Comparison of ENCODE assay signal across 1 cellular context in the genomic region with DNA sequence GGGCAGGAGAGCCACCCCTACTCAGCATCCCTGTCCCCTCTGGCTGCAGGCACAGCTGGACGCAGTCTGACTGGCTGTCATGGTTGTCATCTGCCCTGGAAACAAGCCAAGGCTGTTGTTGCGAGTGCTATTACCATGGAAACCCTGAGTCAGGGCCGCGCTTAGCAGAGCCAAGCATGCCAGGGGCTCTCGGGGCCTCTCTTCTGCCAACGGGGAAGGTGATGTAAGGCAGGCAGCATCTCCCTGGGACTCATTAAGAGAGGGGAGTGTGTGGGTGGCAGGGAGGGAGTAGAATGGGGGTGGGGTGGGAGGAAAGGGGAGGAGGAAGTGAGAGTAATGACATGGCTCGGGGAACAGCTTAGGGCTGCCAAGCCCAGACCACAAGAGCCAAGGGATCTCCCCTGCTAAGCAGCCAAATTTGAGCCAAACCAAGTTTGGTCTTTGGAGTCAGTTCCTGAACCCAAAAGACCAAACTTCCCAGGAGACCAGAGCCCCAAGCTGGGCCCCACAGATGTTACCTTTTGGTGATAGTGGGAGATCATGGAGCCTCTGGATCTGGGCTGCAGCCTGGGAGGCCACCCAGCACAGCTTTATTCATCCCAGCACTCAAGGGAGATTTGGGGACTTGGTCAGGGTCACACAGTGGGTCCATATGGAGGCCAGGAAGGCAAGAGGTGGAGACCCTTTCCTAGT.
A peak's percentile ranks its signal among the peaks of the same experiment; 100 is the strongest.
TF ChIP-seq lines count a peak whose summit lies in the region.

No MANE protein-coding gene starts in this region.

TF ChIP-seq in HEK293, 187 proteins besides CTCF, POLR2A, EP300 and RAD21 (continued from another document):
- no peak for TF ChIP-seq ZNF529 (tag by site-specific recombination; IDR thresholded peaks at IDR 0.05; ENCODE audit: insufficient replicate concordance)
- TF ChIP-seq ZBTB48 (tag by site-specific recombination; IDR thresholded peaks at IDR 0.05) = peak; percentile 88
- no peak for TF ChIP-seq ZNF792 (tag by site-specific recombination; IDR thresholded peaks at IDR 0.05)
- no peak for TF ChIP-seq ZFP69B (tag by site-specific recombination; IDR thresholded peaks at IDR 0.05)
- no peak for TF ChIP-seq ZNF248 (tag by site-specific recombination; IDR thresholded peaks at IDR 0.05)
- peak; percentile 66 for TF ChIP-seq SP7 (tag by site-specific recombination; IDR thresholded peaks at IDR 0.05)
- TF ChIP-seq, protein P1, sequence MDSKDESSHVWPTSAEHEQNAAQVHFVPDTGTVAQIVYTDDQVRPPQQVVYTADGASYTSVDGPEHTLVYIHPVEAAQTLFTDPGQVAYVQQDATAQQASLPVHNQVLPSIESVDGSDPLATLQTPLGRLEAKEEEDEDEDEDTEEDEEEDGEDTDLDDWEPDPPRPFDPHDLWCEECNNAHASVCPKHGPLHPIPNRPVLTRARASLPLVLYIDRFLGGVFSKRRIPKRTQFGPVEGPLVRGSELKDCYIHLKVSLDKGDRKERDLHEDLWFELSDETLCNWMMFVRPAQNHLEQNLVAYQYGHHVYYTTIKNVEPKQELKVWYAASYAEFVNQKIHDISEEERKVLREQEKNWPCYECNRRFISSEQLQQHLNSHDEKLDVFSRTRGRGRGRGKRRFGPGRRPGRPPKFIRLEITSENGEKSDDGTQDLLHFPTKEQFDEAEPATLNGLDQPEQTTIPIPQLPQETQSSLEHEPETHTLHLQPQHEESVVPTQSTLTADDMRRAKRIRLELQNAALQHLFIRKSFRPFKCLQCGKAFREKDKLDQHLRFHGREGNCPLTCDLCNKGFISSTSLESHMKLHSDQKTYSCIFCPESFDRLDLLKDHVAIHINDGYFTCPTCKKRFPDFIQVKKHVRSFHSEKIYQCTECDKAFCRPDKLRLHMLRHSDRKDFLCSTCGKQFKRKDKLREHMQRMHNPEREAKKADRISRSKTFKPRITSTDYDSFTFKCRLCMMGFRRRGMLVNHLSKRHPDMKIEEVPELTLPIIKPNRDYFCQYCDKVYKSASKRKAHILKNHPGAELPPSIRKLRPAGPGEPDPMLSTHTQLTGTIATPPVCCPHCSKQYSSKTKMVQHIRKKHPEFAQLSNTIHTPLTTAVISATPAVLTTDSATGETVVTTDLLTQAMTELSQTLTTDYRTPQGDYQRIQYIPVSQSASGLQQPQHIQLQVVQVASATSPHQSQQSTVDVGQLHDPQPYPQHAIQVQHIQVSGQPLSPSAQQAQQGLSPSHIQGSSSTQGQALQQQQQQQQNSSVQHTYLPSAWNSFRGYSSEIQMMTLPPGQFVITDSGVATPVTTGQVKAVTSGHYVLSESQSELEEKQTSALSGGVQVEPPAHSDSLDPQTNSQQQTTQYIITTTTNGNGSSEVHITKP (tag by site-specific recombination; IDR thresholded peaks at IDR 0.05) = peak; percentile 85
- TF ChIP-seq ZNF701 (tag by site-specific recombination; IDR thresholded peaks at IDR 0.05) = peak; percentile 50; the same call in 1 of the 2 replicates
- TF ChIP-seq ZNF624 (tag by site-specific recombination; IDR thresholded peaks at IDR 0.05) = no peak
- 0 out of 2 replicates have a peak, but pooled peaks have one; percentile 29 for TF ChIP-seq ZEB2 (tag by site-specific recombination; IDR thresholded peaks at IDR 0.05)
- peak; percentile 83 for TF ChIP-seq ZBTB20 (tag by site-specific recombination; IDR thresholded peaks at IDR 0.05)
- TF ChIP-seq SP3 (tag by site-specific recombination; IDR thresholded peaks at IDR 0.05) = no peak
- no peak for TF ChIP-seq ZSCAN16 (tag by site-specific recombination; IDR thresholded peaks at IDR 0.05)
- peak; percentile 92 for TF ChIP-seq ZFHX2 (tag by site-specific recombination; conservative IDR thresholded peaks at IDR 0.05)
- TF ChIP-seq ZNF660 (tag by site-specific recombination; IDR thresholded peaks at IDR 0.05) = no peak
- TF ChIP-seq ZNF132 (tag by site-specific recombination; IDR thresholded peaks at IDR 0.05; ENCODE audit: borderline replicate concordance) = no peak
- TF ChIP-seq WT1 (tag by site-specific recombination; IDR thresholded peaks at IDR 0.05) = peak; percentile 91
- TF ChIP-seq, protein P2, sequence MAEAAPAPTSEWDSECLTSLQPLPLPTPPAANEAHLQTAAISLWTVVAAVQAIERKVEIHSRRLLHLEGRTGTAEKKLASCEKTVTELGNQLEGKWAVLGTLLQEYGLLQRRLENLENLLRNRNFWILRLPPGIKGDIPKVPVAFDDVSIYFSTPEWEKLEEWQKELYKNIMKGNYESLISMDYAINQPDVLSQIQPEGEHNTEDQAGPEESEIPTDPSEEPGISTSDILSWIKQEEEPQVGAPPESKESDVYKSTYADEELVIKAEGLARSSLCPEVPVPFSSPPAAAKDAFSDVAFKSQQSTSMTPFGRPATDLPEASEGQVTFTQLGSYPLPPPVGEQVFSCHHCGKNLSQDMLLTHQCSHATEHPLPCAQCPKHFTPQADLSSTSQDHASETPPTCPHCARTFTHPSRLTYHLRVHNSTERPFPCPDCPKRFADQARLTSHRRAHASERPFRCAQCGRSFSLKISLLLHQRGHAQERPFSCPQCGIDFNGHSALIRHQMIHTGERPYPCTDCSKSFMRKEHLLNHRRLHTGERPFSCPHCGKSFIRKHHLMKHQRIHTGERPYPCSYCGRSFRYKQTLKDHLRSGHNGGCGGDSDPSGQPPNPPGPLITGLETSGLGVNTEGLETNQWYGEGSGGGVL (tag by site-specific recombination; IDR thresholded peaks at IDR 0.05) = peak; percentile 98
- TF ChIP-seq, protein P3, sequence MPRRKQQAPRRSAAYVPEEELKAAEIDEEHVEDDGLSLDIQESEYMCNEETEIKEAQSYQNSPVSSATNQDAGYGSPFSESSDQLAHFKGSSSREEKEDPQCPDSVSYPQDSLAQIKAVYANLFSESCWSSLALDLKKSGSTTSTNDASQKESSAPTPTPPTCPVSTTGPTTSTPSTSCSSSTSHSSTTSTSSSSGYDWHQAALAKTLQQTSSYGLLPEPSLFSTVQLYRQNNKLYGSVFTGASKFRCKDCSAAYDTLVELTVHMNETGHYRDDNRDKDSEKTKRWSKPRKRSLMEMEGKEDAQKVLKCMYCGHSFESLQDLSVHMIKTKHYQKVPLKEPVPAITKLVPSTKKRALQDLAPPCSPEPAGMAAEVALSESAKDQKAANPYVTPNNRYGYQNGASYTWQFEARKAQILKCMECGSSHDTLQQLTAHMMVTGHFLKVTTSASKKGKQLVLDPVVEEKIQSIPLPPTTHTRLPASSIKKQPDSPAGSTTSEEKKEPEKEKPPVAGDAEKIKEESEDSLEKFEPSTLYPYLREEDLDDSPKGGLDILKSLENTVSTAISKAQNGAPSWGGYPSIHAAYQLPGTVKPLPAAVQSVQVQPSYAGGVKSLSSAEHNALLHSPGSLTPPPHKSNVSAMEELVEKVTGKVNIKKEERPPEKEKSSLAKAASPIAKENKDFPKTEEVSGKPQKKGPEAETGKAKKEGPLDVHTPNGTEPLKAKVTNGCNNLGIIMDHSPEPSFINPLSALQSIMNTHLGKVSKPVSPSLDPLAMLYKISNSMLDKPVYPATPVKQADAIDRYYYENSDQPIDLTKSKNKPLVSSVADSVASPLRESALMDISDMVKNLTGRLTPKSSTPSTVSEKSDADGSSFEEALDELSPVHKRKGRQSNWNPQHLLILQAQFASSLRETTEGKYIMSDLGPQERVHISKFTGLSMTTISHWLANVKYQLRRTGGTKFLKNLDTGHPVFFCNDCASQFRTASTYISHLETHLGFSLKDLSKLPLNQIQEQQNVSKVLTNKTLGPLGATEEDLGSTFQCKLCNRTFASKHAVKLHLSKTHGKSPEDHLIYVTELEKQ (tag by site-specific recombination; IDR thresholded peaks at IDR 0.05; ENCODE audit: borderline replicate concordance) = peak; percentile 5; the same call in 1 of the 2 replicates
